Comparison of ENCODE assay signal across 1 cellular context in genomic region chr9:109715340-109715739, GRCh38.
TF ChIP-seq lines count a peak whose summit lies in the region.

No MANE protein-coding gene starts in this region.

TF ChIP-seq in SK-N-SH treated with all-trans-retinoic acid at 6 μM for 48 hours, 23 proteins besides CTCF, POLR2A, EP300 and RAD21 (continued from another document):
- no peak for TF ChIP-seq PATZ1 (CRISPR knock-in tag; IDR thresholded peaks at IDR 0.05; ENCODE audit: borderline replicate concordance)
- no peak for TF ChIP-seq ZNF70 (CRISPR knock-in tag; IDR thresholded peaks at IDR 0.05)
- no peak for TF ChIP-seq RARB (CRISPR knock-in tag; IDR thresholded peaks at IDR 0.05)
- no peak for TF ChIP-seq CSDC2 (CRISPR knock-in tag; IDR thresholded peaks at IDR 0.05)
